In the genomic region with DNA sequence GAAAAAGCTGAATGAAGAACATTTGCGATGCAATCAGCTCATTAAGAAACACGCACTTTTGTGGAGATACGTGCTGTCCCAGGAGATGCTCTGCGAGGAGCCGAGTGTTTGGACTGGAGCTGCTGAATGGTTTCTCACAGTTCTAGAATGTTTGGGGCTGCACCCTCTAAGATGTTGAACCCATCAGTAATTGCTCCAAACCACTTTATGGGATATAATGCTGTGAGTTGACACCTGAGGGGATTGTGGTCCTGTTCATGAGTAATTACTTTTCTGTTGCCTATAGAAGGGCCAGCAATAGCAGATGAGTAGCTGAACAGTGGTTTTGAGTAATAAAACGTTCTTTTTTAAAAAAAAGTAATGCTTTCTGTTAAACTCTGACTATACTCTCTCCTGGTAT, we compare ENCODE assay signal across 21 cellular contexts.
A peak's percentile ranks its signal among the peaks of the same experiment; 100 is the strongest.
DNase-seq lines count a peak whose midpoint lies in the region; ATAC-seq, FAIRE-seq and TF ChIP-seq lines count a peak whose summit lies in the region.
"Had no signal": no experiment of that assay in that cellular context is flagged by ENCODE, and none has a peak within 500 bp of the region (broad histone marks: within the 10 kb centered on the region; RNA-seq: fewer than 3 reads in every experiment).

No MANE protein-coding gene starts in this region.

- peaks cover 0 to 3% (median 0%) of the 10 kb centered on the region in 8 donors for H3K9me3 Mint-ChIP-seq in CD4-positive, alpha-beta memory T cell
- no peaks in the 10 kb centered on the region for H3K9me3 Mint-ChIP-seq in activated CD4-positive, alpha-beta memory T cell treated with anti-CD3 and anti-CD28 coated beads, Interleukin-2, amount 10 ng/mL, durations not matched to agents 7 days and 5 days
- H3K9me3 Mint-ChIP-seq in immature natural killer cell = no peaks in the 10 kb centered on the region

- TF ChIP-seq POLR2A in GM12892 (IDR thresholded peaks at IDR 0.05; ENCODE audit: low read depth, low read length) = no peak

- peaks cover 43% of the 10 kb centered on the region for H3K36me3 ChIP-seq in CD4-positive, alpha-beta memory T cell (ENCODE audit: insufficient read depth, low read length)
- H3K36me3 ChIP-seq: thoracic aorta had no signal

- H3K27me3 Mint-ChIP-seq in CD4-positive, alpha-beta memory T cell = no peaks in the 10 kb centered on the region
- H3K27me3 Mint-ChIP-seq in activated CD4-positive, alpha-beta memory T cell treated with anti-CD3 and anti-CD28 coated beads, Interleukin-2, amount 10 ng/mL, durations not matched to agents 7 days and 5 days = no peaks in the 10 kb centered on the region
- H3K27me3 Mint-ChIP-seq in immature natural killer cell (ENCODE audit: low read depth in 3 of 3) = peaks cover 6 to 19% (median 16%) of the 10 kb centered on the region in 3 donors
- H3K27me3 Mint-ChIP-seq: naive B cell had no signal

- H3K4me3 Mint-ChIP-seq in CD4-positive, alpha-beta memory T cell = peak overlapping the region; percentile 52 to 84 (median 70)
- H3K4me3 Mint-ChIP-seq in activated CD4-positive, alpha-beta memory T cell treated with anti-CD3 and anti-CD28 coated beads, Interleukin-2, amount 10 ng/mL, durations not matched to agents 7 days and 5 days = peak overlapping the region; percentile 64
- H3K4me3 Mint-ChIP-seq in immature natural killer cell = peak overlapping the region in 2 of 5 donors; percentile 25 to 66
- H3K4me3 Mint-ChIP-seq: naive B cell had no signal

- H3K4me1 Mint-ChIP-seq in CD4-positive, alpha-beta memory T cell = peaks cover 82 to 97% (median 92%) of the 10 kb centered on the region in 4 donors
- peaks cover 97% of the 10 kb centered on the region for H3K4me1 Mint-ChIP-seq in activated CD4-positive, alpha-beta memory T cell treated with anti-CD3 and anti-CD28 coated beads, Interleukin-2, amount 10 ng/mL, durations not matched to agents 7 days and 5 days
- peaks cover 92 to 98% of the 10 kb centered on the region in 2 donors for H3K4me1 Mint-ChIP-seq in immature natural killer cell

- peaks cover 74 to 90% of the 10 kb centered on the region in 2 donors for H3K36me3 Mint-ChIP-seq in CD4-positive, alpha-beta memory T cell
- H3K36me3 Mint-ChIP-seq in activated CD4-positive, alpha-beta memory T cell treated with anti-CD3 and anti-CD28 coated beads, Interleukin-2, amount 10 ng/mL, durations not matched to agents 7 days and 5 days (ENCODE audit: low read depth) = peaks cover 89% of the 10 kb centered on the region
- H3K36me3 Mint-ChIP-seq in immature natural killer cell = peaks cover 17 to 51% (median 20%) of the 10 kb centered on the region in 3 donors

- peak overlapping the region; percentile 57 for H3K27ac ChIP-seq in CD4-positive, alpha-beta memory T cell (ENCODE audit: low read depth, low read length)
- H3K27ac ChIP-seq: BLaER1, coronary artery, hepatocyte, thoracic aorta had no signal

- DNase-seq in CD4-positive, alpha-beta memory T cell = no peak
- DNase-seq in GM12892 (ENCODE audit: insufficient read length) = no peak
- no peak for DNase-seq in activated CD4-positive, alpha-beta memory T cell treated with anti-CD3 and anti-CD28 coated beads, Interleukin-2, amount 10 ng/mL, durations not matched to agents 7 days and 5 days
- DNase-seq in immature natural killer cell = no peak
- DNase-seq in A172 (ENCODE audit: low spot score) = no peak
- DNase-seq: activated gamma-delta T cell; DMS153; foreskin fibroblast; naive B cell; NCI-H69; OCI-M1; stimulated activated CD8-positive, alpha-beta memory T cell treated with anti-CD3 and anti-CD28 coated beads, Interleukin-4, amount 100 ng/mL, for 48 hours had no signal

- no peaks in the 10 kb centered on the region for H3K27me3 ChIP-seq in CD4-positive, alpha-beta memory T cell (ENCODE audit: insufficient read depth, low read length)
- H3K27me3 ChIP-seq: hepatocyte had no signal

- peak; percentile 21 for FAIRE-seq in GM12892 (lab: Jason Lieb, UNC)
- FAIRE-seq: keratinocyte had no signal

- peak overlapping the region in 6 of 7 donors; percentile 76 to 98 (median 92) for H3K27ac Mint-ChIP-seq in CD4-positive, alpha-beta memory T cell
- H3K27ac Mint-ChIP-seq in activated CD4-positive, alpha-beta memory T cell treated with anti-CD3 and anti-CD28 coated beads, Interleukin-2, amount 10 ng/mL, durations not matched to agents 7 days and 5 days = peak overlapping the region; percentile 82
- H3K27ac Mint-ChIP-seq in immature natural killer cell = peak overlapping the region; percentile 82 to 99 (median 92)
- H3K27ac Mint-ChIP-seq: progenitor cell of endocrine pancreas had no signal

- CTCF ChIA-PET in CD4-positive, alpha-beta memory T cell (lab: Charles Lee; ENCODE audit: partially characterized antibody) = interaction anchor here (0.9 to 21.6 kb wide), 24 partner anchors 8 to 275 kb away, joined by 3 to 424 read pairs (median 10); a partner anchor contains a TSS
- CTCF ChIA-PET in activated CD4-positive, alpha-beta memory T cell treated with anti-CD3 and anti-CD28 coated beads, Interleukin-2, amount 10 ng/mL, durations not matched to agents 7 days and 5 days (lab: Charles Lee) = interaction anchor here (0.7 to 12.1 kb wide), 21 partner anchors 9 to 296 kb away, joined by 3 to 177 read pairs (median 5); a partner anchor contains a TSS

- peaks cover 100% of the 10 kb centered on the region for H3K4me1 ChIP-seq in CD4-positive, alpha-beta memory T cell (ENCODE audit: insufficient read depth, low read length)

- intact Hi-C loops in CD4-positive, alpha-beta memory T cell (cut with micrococcal nuclease) = loop anchor here (1.0 kb wide), 1 partner anchor 100 kb away; no protein-coding TSS in a partner anchor

- POLR2A ChIA-PET in CD4-positive, alpha-beta memory T cell (lab: Charles Lee; ENCODE audit: partially characterized antibody) = interaction anchor here (0.8 to 40.8 kb wide), 17 partner anchors 9 to 219 kb away, joined by 3 to 2673 read pairs (median 10); a partner anchor contains a TSS
- POLR2A ChIA-PET in activated CD4-positive, alpha-beta memory T cell treated with anti-CD3 and anti-CD28 coated beads, Interleukin-2, amount 10 ng/mL, durations not matched to agents 7 days and 5 days (lab: Charles Lee) = interaction anchor here (0.9 to 17.8 kb wide), 17 partner anchors 8 to 224 kb away, joined by 3 to 566 read pairs (median 6); a partner anchor contains a TSS

- no peaks in the 10 kb centered on the region for H3K9me3 ChIP-seq in CD4-positive, alpha-beta memory T cell (ENCODE audit: control insufficient read depth in 1 of 2, low read length in 2 of 2)
- H3K9me3 ChIP-seq: thoracic aorta had no signal

- ATAC-seq in HG03097 (IDR thresholded peaks at IDR 0.05; ENCODE audit: low FRiP score, unreplicated experiment) (no peak), GM18520 (IDR thresholded peaks at IDR 0.05; ENCODE audit: unreplicated experiment) (no peak)

- peak overlapping the region in 1 of 2 donors; percentile 12 for H3K4me3 ChIP-seq in CD4-positive, alpha-beta memory T cell (ENCODE audit: low read length in 2 of 2)
- H3K4me3 ChIP-seq: BLaER1, coronary artery, hepatocyte, skin epidermis, thoracic aorta had no signal
